1 cellular context compared by ENCODE assay signal in genomic region chr7:1532456-1533254, GRCh38.
TF ChIP-seq lines count a peak whose summit lies in the region.

No MANE protein-coding gene starts in this region.

TF ChIP-seq in HepG2, 621 proteins besides CTCF, POLR2A, EP300 and RAD21 (continued from another document):
- TF ChIP-seq BCL3 (CRISPR knock-in tag; IDR thresholded peaks at IDR 0.05) (no peak), TRAFD1 (CRISPR knock-in tag; IDR thresholded peaks at IDR 0.05; ENCODE audit: borderline replicate concordance) (no peak), TFDP1 (CRISPR knock-in tag; IDR thresholded peaks at IDR 0.05; ENCODE audit: borderline replicate concordance) (peak; percentile 16; the same call in 1 of the 2 replicates), ZNF24 (IDR thresholded peaks at IDR 0.05) (no peak), ZNF383 (CRISPR knock-in tag; IDR thresholded peaks at IDR 0.05; ENCODE audit: borderline replicate concordance) (no peak), REST (IDR thresholded peaks at IDR 0.05; ENCODE audit: borderline replicate concordance in 1 of 2, low read depth in 1 of 2, low read length in 2 of 2) (peak in 1 of 2 experiments; percentile 21; a peak in 1 of 4 replicates), MAX (IDR thresholded peaks at IDR 0.05) (peak; percentile 17; the same call in 1 of the 2 replicates), RXRA (CRISPR knock-in tag; IDR thresholded peaks at IDR 0.05) (peak; percentile 24; the same call in 1 of the 2 replicates), TCF12 (IDR thresholded peaks at IDR 0.05) (no peak), TCF12 (CRISPR knock-in tag; IDR thresholded peaks at IDR 0.05) (0 out of 2 replicates have a peak, but pooled peaks have one; percentile 26), MAFF (IDR thresholded peaks at IDR 0.05; ENCODE audit: low read depth, low read length) (no peak), ZEB1 (IDR thresholded peaks at IDR 0.05; ENCODE audit: insufficient replicate concordance, low read depth) (peak; percentile 27), NCOR1 (IDR thresholded peaks at IDR 0.05; ENCODE audit: borderline replicate concordance, low read length) (peak; percentile 58; the same call in 1 of the 2 replicates), ZMYM3 (CRISPR knock-in tag; IDR thresholded peaks at IDR 0.05) (no peak), CREM (IDR thresholded peaks at IDR 0.05) (peak; percentile 57; the same call in 1 of the 2 replicates), CREM (CRISPR knock-in tag; IDR thresholded peaks at IDR 0.05) (no peak)
